24 cellular contexts compared by ENCODE assay signal in genomic region chr6:79082304-79082703, GRCh38.
"Had no signal": no experiment of that assay in that cellular context is flagged by ENCODE, and none has a peak within 500 bp of the region (broad histone marks: within the 10 kb centered on the region; RNA-seq: fewer than 3 reads in every experiment).

No MANE protein-coding gene starts in this region.

- H3K9me3 ChIP-seq: colonic mucosa, esophagus squamous epithelium, gastroesophageal sphincter, heart left ventricle, tibial artery had no signal

- DNase-seq: activated CD4-positive, alpha-beta memory T cell treated with anti-CD3 and anti-CD28 coated beads, Interleukin-2, amount 10 ng/mL, durations not matched to agents 7 days and 5 days; activated CD4-positive, alpha-beta T cell treated with anti-CD3 and anti-CD28 coated beads for 48 hours; activated CD4-positive, CD25-positive, alpha-beta regulatory T cell; activated effector memory CD4-positive, alpha-beta T cell treated with Interleukin-2 at 50 U/mL for 16 hours; activated naive CD4-positive, alpha-beta T cell treated with anti-CD3 and anti-CD28 coated beads, Interleukin-2, amount 10 ng/mL, durations not matched to agents 7 days and 5 days; activated T-cell treated with anti-CD3 and anti-CD28 coated beads, Interleukin-2, amount 50 U/mL, for 72 hours; amygdala; colonic mucosa; dorsolateral prefrontal cortex; esophagus squamous epithelium; heart left ventricle; left cardiac atrium; nucleus accumbens; right cardiac atrium; stimulated activated CD4-positive, alpha-beta T cell treated with anti-CD3 and anti-CD28 coated beads, Interleukin-12 subunit alpha, Interleukin-12 subunit beta, amount 100 ng/mL, for 4 hours; stimulated activated CD4-positive, alpha-beta T cell treated with anti-CD3 and anti-CD28 coated beads, Interleukin-4, amount 100 ng/mL, for 4 hours; substantia nigra; T-helper 9 cell; tibial artery had no signal

- H3K9ac ChIP-seq: parathyroid adenoma had no signal

- FAIRE-seq: bronchial epithelial cell, islet of Langerhans had no signal

- H3K27ac ChIP-seq: colonic mucosa, dorsolateral prefrontal cortex, esophagus squamous epithelium, gastroesophageal sphincter, heart left ventricle, parathyroid adenoma, tibial artery had no signal

- H2AFZ ChIP-seq: parathyroid adenoma had no signal

- ATAC-seq: activated T-cell treated with anti-CD3 and anti-CD28 coated beads, Interleukin-2, amount 50 U/mL, for 72 hours; gastroesophageal sphincter; heart left ventricle; left cardiac atrium; natural killer cell treated with Interleukin-12 subunit alpha and Interleukin-12 subunit beta and Interleukin-15 and Interleukin-18, amount 100 ng/mL, for 72 hours; right cardiac atrium had no signal

- H3K27me3 ChIP-seq: colonic mucosa, dorsolateral prefrontal cortex, esophagus squamous epithelium, gastroesophageal sphincter, heart left ventricle, tibial artery had no signal

- H3K36me3 ChIP-seq: colonic mucosa, esophagus squamous epithelium, gastroesophageal sphincter, heart left ventricle, tibial artery had no signal

- H3K4me1 ChIP-seq: colonic mucosa had no signal

- H3K79me2 ChIP-seq: parathyroid adenoma had no signal

- H3K4me3 ChIP-seq: colonic mucosa, dorsolateral prefrontal cortex, esophagus squamous epithelium, gastroesophageal sphincter, heart left ventricle, tibial artery had no signal
